Comparison of ENCODE assay signal across 10 cellular contexts in genomic region chr9:34501889-34502425, GRCh38. TPM values are rescaled to one million over a fixed set of nuclear protein-coding genes. Genes with fewer than 3 reads are reported as not detected.
DNase-seq lines count a peak whose midpoint lies in the region; ATAC-seq and TF ChIP-seq lines count a peak whose summit lies in the region.
"Had no signal": no experiment of that assay in that cellular context is flagged by ENCODE, and none has a peak within 500 bp of the region (broad histone marks: within the 10 kb centered on the region; RNA-seq: fewer than 3 reads in every experiment).

No MANE protein-coding gene starts in this region.

- no peak overlapping the region for H3K4me3 Mint-ChIP-seq in stimulated activated naive CD8-positive, alpha-beta T cell treated with anti-CD3 and anti-CD28 coated beads, Interleukin-15, amount 100 ng/mL, for 72 hours

- no peaks in the 10 kb centered on the region for H3K9me3 Mint-ChIP-seq in stimulated activated naive CD8-positive, alpha-beta T cell treated with anti-CD3 and anti-CD28 coated beads, Interleukin-15, amount 100 ng/mL, for 72 hours

- peak; percentile 22 for DNase-seq in NCI-H748 (lab: John Stamatoyannopoulos, UW; ENCODE audit: unreplicated experiment)
- no peak for DNase-seq in NCI-H748 treated with DMSO at 0.1 percent for 48 hours (lab: John Stamatoyannopoulos, UW)
- peak in 1 of 2 donors; percentile 84 for DNase-seq in left lung
- peak; percentile 32 to 45 for DNase-seq in uterus
- DNase-seq in KBM-7, result no peak
- no peak for DNase-seq in stimulated activated naive CD8-positive, alpha-beta T cell treated with anti-CD3 and anti-CD28 coated beads, Interleukin-15, amount 100 ng/mL, for 72 hours

- peaks cover 10% of the 10 kb centered on the region for H3K27me3 Mint-ChIP-seq in stimulated activated naive CD8-positive, alpha-beta T cell treated with anti-CD3 and anti-CD28 coated beads, Interleukin-15, amount 100 ng/mL, for 72 hours

- TF ChIP-seq CTCF in left lung (IDR thresholded peaks at IDR 0.05) (peak in 1 of 2 donors; percentile 4), uterus (IDR thresholded peaks at IDR 0.05) (no peak)

- H3K27ac ChIP-seq in cingulate gyrus (ENCODE audit: low read depth, low read length), result peak overlapping the region; percentile 88
- H3K27ac ChIP-seq in left lung, result no peak overlapping the region
- H3K27ac ChIP-seq in uterus, result no peak overlapping the region
- H3K27ac ChIP-seq: A549 had no signal

- intact Hi-C loops in left lung (cut with DNase I) (loop anchor here in 1 of 2 donors (5.0 kb wide), 1 partner anchor 65 kb away; no protein-coding TSS in a partner anchor), uterus (cut with DNase I; ENCODE audit: low total_unique reads) (loop anchor here (5.0 kb wide), 1 partner anchor 100 kb away; no protein-coding TSS in a partner anchor)

- H3K36me3 ChIP-seq in left lung, result no peaks in the 10 kb centered on the region
- H3K36me3 ChIP-seq in uterus, result no peaks in the 10 kb centered on the region

- peaks cover 4% of the 10 kb centered on the region for H3K4me1 Mint-ChIP-seq in stimulated activated naive CD8-positive, alpha-beta T cell treated with anti-CD3 and anti-CD28 coated beads, Interleukin-15, amount 100 ng/mL, for 72 hours

- ATAC-seq in left lung, result peak; percentile 82
- no peak for ATAC-seq in stimulated activated naive CD8-positive, alpha-beta T cell treated with anti-CD3 and anti-CD28 coated beads, Interleukin-15, amount 100 ng/mL, for 72 hours
- ATAC-seq in HG02571 (IDR thresholded peaks at IDR 0.05; ENCODE audit: unreplicated experiment), result no peak

- H3K27me3 ChIP-seq in left lung, result no peaks in the 10 kb centered on the region
- H3K27me3 ChIP-seq in uterus, result no peaks in the 10 kb centered on the region

- in situ Hi-C loops in KBM-7 (cut with MboI; ENCODE audit: low pct_unique_long_range_greater_than_20kb, low sequenced_read_pairs), result no loop called here

- H3K4me1 ChIP-seq in left lung (peaks cover 6 to 12% of the 10 kb centered on the region in 2 donors), uterus (no peaks in the 10 kb centered on the region)

- H3K4me3 ChIP-seq in left lung (no peak overlapping the region), uterus (no peak overlapping the region)
- H3K4me3 ChIP-seq: A549 had no signal

- no peak for TF ChIP-seq POLR2A in uterus (IDR thresholded peaks at IDR 0.05)

- H3K9me3 ChIP-seq in left lung (no peaks in the 10 kb centered on the region), uterus (no peaks in the 10 kb centered on the region)
- H3K9me3 ChIP-seq: A549 had no signal

- H3K27ac Mint-ChIP-seq in stimulated activated naive CD8-positive, alpha-beta T cell treated with anti-CD3 and anti-CD28 coated beads, Interleukin-15, amount 100 ng/mL, for 72 hours, result no peak overlapping the region

RNA-seq across cellular contexts. Expression of gene ENHO, which starts 20.8 kb away (rescaled TPM):
- total RNA-seq in left lung, result under 1 TPM; 0.26 to 0.61 TPM
- 1 to 10 TPM in 1 of 4 donors, not detected in 3; 2.2 TPM for total RNA-seq in uterus

RNA-seq across cellular contexts. Expression of gene DNAI1, which starts 43.4 kb away (rescaled TPM):
- total RNA-seq in left lung (1 to 10 TPM in 1 of 2 donors, under 1 TPM in 1; 0.29 to 4.1 TPM), uterus (1 to 10 TPM in 1 of 4 donors, under 1 TPM in 1, not detected in 2; 0.95 to 3.8 TPM)
- total RNA-seq: T-helper 1 cell treated with Interleukin-12 subunit alpha and Interleukin-12 subunit beta and Interleukin-4 antibody, amounts not matched to agents 30 ng/mL and 1 ng/mL, for 36 hours had no signal

RNA-seq across cellular contexts. Expression of gene FAM219A, which starts 43.6 kb away (rescaled TPM):
- total RNA-seq in left lung (10 to 100 TPM; 18.0 to 23.0 TPM), uterus (10 to 100 TPM in 2 of 4 donors, 1 to 10 TPM in 2; 2.3 to 33.0 (median 14.9) TPM)

Comparison
In these comparisons a context has a peak if more than half of its experiments do, and no peak if none do; other contexts are left out.
1. DNase-seq: peak in NCI-H748 (single experiment) and uterus (2 of 2); none in NCI-H748 treated with DMSO at 0.1 percent for 48 hours (single experiment), KBM-7 (single experiment) and stimulated activated naive CD8-positive, alpha-beta T cell treated with anti-CD3 and anti-CD28 coated beads, Interleukin-15, amount 100 ng/mL, for 72 hours (0 of 2).